ENCODE assay signal across 1 cellular context in the genomic region with DNA sequence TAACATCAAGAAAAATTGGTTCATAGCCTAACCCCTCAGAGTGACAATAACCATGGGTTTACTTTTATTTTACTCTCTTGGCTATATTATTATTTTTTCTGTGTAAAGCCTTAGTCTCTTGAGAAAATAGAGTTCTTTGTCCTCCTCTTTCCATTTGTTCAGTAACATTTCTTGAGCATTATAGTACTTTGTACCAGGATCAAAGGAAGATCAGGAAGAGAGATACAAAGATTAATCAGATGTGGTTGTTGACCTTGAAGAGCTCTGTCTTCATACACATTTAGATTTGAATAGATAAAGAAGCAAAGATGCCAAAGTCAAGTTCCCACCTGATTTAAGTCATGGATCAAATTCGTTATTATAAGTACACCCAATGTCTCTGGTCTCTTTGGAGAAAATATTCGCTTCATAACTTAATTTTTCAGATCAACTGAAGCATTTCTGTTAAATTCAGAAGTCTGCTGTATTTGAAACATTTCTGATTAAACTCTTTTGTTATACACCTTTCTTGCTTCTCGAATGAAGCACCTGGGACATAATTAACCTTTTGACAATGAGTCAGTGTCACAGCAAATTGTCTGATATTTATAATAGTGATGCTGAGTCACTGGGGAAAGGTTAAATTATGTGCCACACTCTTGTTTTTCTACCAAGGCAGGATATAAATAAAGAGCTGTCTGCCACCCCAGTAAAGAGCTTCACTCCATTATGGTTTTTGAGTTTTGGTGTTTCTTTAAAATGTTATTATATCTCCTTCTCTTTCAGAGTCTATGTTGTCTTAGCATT.
TF ChIP-seq lines count a peak whose summit lies in the region.

No MANE protein-coding gene starts in this region.

TF ChIP-seq in HCT116, 20 proteins besides CTCF, POLR2A, EP300 and RAD21 (continued from another document):
- TF ChIP-seq, protein P1, sequence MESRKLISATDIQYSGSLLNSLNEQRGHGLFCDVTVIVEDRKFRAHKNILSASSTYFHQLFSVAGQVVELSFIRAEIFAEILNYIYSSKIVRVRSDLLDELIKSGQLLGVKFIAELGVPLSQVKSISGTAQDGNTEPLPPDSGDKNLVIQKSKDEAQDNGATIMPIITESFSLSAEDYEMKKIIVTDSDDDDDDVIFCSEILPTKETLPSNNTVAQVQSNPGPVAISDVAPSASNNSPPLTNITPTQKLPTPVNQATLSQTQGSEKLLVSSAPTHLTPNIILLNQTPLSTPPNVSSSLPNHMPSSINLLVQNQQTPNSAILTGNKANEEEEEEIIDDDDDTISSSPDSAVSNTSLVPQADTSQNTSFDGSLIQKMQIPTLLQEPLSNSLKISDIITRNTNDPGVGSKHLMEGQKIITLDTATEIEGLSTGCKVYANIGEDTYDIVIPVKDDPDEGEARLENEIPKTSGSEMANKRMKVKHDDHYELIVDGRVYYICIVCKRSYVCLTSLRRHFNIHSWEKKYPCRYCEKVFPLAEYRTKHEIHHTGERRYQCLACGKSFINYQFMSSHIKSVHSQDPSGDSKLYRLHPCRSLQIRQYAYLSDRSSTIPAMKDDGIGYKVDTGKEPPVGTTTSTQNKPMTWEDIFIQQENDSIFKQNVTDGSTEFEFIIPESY (IDR thresholded peaks at IDR 0.05; ENCODE audit: extremely low read depth, insufficient replicate concordance, low read length) = no peak
- TF ChIP-seq SRF (IDR thresholded peaks at IDR 0.05; ENCODE audit: low read depth) (peak; percentile 22; the same call in 1 of the 2 replicates), SIN3A (IDR thresholded peaks at IDR 0.05; ENCODE audit: low read depth) (peak; percentile 43; the same call in 1 of the 2 replicates), JUND (IDR thresholded peaks at IDR 0.05) (peak; percentile 68), TCF7L2 (IDR thresholded peaks at IDR 0.05; ENCODE audit: borderline replicate concordance, extremely low read depth, insufficient read depth, insufficient read length) (no peak), ZFX (IDR thresholded peaks at IDR 0.05) (no peak), FOSL1 (IDR thresholded peaks at IDR 0.05; ENCODE audit: low read depth) (peak; percentile 79), CBX3 (IDR thresholded peaks at IDR 0.05; ENCODE audit: low read depth) (peak; percentile 59; the same call in 1 of the 2 replicates)
- TF ChIP-seq, protein P2, sequence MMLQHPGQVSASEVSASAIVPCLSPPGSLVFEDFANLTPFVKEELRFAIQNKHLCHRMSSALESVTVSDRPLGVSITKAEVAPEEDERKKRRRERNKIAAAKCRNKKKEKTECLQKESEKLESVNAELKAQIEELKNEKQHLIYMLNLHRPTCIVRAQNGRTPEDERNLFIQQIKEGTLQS (IDR thresholded peaks at IDR 0.05) = no peak
